Comparison of ENCODE assay signal across 11 cellular contexts in genomic region chr10:59536151-59536550, GRCh38.
A peak's percentile ranks its signal among the peaks of the same experiment; 100 is the strongest.
DNase-seq lines count a peak whose midpoint lies in the region; ATAC-seq, FAIRE-seq and TF ChIP-seq lines count a peak whose summit lies in the region.
"Had no signal": no experiment of that assay in that cellular context is flagged by ENCODE, and none has a peak within 500 bp of the region (broad histone marks: within the 10 kb centered on the region; RNA-seq: fewer than 3 reads in every experiment).

No MANE protein-coding gene starts in this region.

- no TSS peak for BruUV-seq in endothelial cell of umbilical vein (replicated peaks; lab: Mats Ljungman, UMichigan)

- no peaks in the 10 kb centered on the region for H3K9me1 ChIP-seq in endothelial cell of umbilical vein (replicated peaks; ENCODE audit: control insufficient read depth, extremely low read depth, insufficient read depth, low read length)

- TF ChIP-seq POLR2A in endothelial cell of umbilical vein (IDR thresholded peaks at IDR 0.05; ENCODE audit: low read depth, low read length): no peak

- DNase-seq in NCI-H146 treated with DMSO at 0.1 percent for 48 hours (lab: John Stamatoyannopoulos, UW; ENCODE audit: unreplicated experiment): peak; percentile 33
- peak; percentile 78 for DNase-seq in endothelial cell of umbilical vein (ENCODE audit: low read depth, low spot score)
- peak; percentile 21 for DNase-seq in mucosa of gallbladder (ENCODE audit: low spot score)
- no peak for DNase-seq in effector CD8-positive, alpha-beta T cell (lab: John Stamatoyannopoulos, UW)
- DNase-seq: CD4-positive, alpha-beta memory T cell had no signal

- H3K27me3 ChIP-seq in ACC112 (ENCODE audit: insufficient read depth, low read length): no peaks in the 10 kb centered on the region
- H3K27me3 ChIP-seq in endothelial cell of umbilical vein (ENCODE audit: control insufficient read depth in 2 of 2, insufficient read depth in 2 of 2, low read length in 2 of 2): no peaks in the 10 kb centered on the region
- H3K27me3 ChIP-seq: SJSA1 had no signal

- H3K27ac ChIP-seq in ACC112 (ENCODE audit: low read depth, low read length): peak overlapping the region; percentile 62
- peak overlapping the region; percentile 27 for H3K27ac ChIP-seq in endothelial cell of umbilical vein (ENCODE audit: insufficient read depth, low read depth, low read length)
- H3K27ac ChIP-seq: SJSA1 had no signal

- H3K4me3 ChIP-seq in ACC112 (ENCODE audit: low read depth, low read length) (no peak overlapping the region), endothelial cell of umbilical vein (replicated peaks in 1 of 3; ENCODE audit: insufficient read depth in 1 of 3, low read depth in 1 of 3, low read length in 3 of 3) (no peak overlapping the region)
- H3K4me3 ChIP-seq: SJSA1 had no signal

- dilution Hi-C loops in endothelial cell of umbilical vein (cut with MboI; ENCODE audit: extremely low pct_ligation_motif_present, low sequenced_read_pairs): no loop called here

- H3K9ac ChIP-seq in endothelial cell of umbilical vein (replicated peaks; ENCODE audit: extremely low read depth, insufficient read depth, low read length): peak overlapping the region; percentile 1

- CTCF ChIA-PET in endothelial cell of umbilical vein (lab: Charles Lee): no interaction called here

- ATAC-seq in HG03460 (IDR thresholded peaks at IDR 0.05; ENCODE audit: unreplicated experiment) (no peak), HG02588 (IDR thresholded peaks at IDR 0.05; ENCODE audit: unreplicated experiment) (no peak)
- no peak for ATAC-seq in activated CD4-positive, CD25-positive, alpha-beta regulatory T cell treated with anti-CD3 and anti-CD28 coated beads, Interleukin-2, amount 50 U/mL, for 24 hours
- ATAC-seq: left lobe of liver had no signal

- H3K4me2 ChIP-seq in endothelial cell of umbilical vein (ENCODE audit: insufficient read depth, low read length): peak overlapping the region; percentile 52

- no peaks in the 10 kb centered on the region for H3K79me2 ChIP-seq in ACC112 (ENCODE audit: control insufficient read depth, insufficient read depth, low read length, unreplicated experiment)
- H3K79me2 ChIP-seq in endothelial cell of umbilical vein (ENCODE audit: control insufficient read depth, insufficient read depth, low read length): no peaks in the 10 kb centered on the region

- FAIRE-seq in endothelial cell of umbilical vein (lab: Jason Lieb, UNC): no peak

- no peaks in the 10 kb centered on the region for H4K20me1 ChIP-seq in endothelial cell of umbilical vein (replicated peaks; ENCODE audit: control insufficient read depth, extremely low read depth, insufficient read depth, low read length)

- no peak for TF ChIP-seq CTCF in endothelial cell of umbilical vein (IDR thresholded peaks at IDR 0.05; ENCODE audit: extremely low read depth in 1 of 2, insufficient read depth in 1 of 2, low read depth in 1 of 2, low read length in 2 of 2)

- H3K4me1 ChIP-seq in ACC112 (ENCODE audit: control insufficient read depth, insufficient read depth, low read length, unreplicated experiment): peaks cover 9% of the 10 kb centered on the region
- H3K4me1 ChIP-seq in endothelial cell of umbilical vein (ENCODE audit: control insufficient read depth, extremely low read depth, insufficient read depth, low read length): peaks cover 11% of the 10 kb centered on the region
- H3K4me1 ChIP-seq: SJSA1 had no signal

- intact Hi-C loops in endothelial cell of umbilical vein (cut with micrococcal nuclease): loop anchor here (1.0 to 5.0 kb wide), 2 partner anchors 25 to 41 kb away; no protein-coding TSS in a partner anchor

- H3K9me3 ChIP-seq in endothelial cell of umbilical vein (replicated peaks; ENCODE audit: control insufficient read depth, insufficient read depth, low read length): no peaks in the 10 kb centered on the region
- H3K9me3 ChIP-seq: SJSA1 had no signal

- POLR2A ChIA-PET in endothelial cell of umbilical vein (lab: Charles Lee): no interaction called here

- H2AFZ ChIP-seq in ACC112 (ENCODE audit: low read length, unreplicated experiment) (no peak overlapping the region), endothelial cell of umbilical vein (ENCODE audit: low read depth, low read length) (no peak overlapping the region)

- H3K36me3 ChIP-seq in ACC112 (ENCODE audit: insufficient read depth, low read length): no peaks in the 10 kb centered on the region
- H3K36me3 ChIP-seq in endothelial cell of umbilical vein (ENCODE audit: control insufficient read depth in 2 of 2, extremely low read depth in 1 of 2, insufficient read depth in 2 of 2, low read length in 2 of 2): no peaks in the 10 kb centered on the region
- H3K36me3 ChIP-seq: SJSA1 had no signal

TF ChIP-seq in endothelial cell of umbilical vein, 7 proteins besides CTCF, POLR2A, EP300 and RAD21:
- no peak for TF ChIP-seq MAX (IDR thresholded peaks at IDR 0.05; ENCODE audit: insufficient read depth, insufficient read length)
- TF ChIP-seq FOS (IDR thresholded peaks at IDR 0.05; ENCODE audit: borderline replicate concordance, insufficient read depth, low read length): peak; percentile 35
- TF ChIP-seq GATA2 (IDR thresholded peaks at IDR 0.05; ENCODE audit: insufficient read depth, insufficient read length, low read depth, low read length): no peak
- TF ChIP-seq POLR2AphosphoS5 (IDR thresholded peaks at IDR 0.05; ENCODE audit: insufficient read depth, low read depth, low read length): no peak
- TF ChIP-seq EZH2 (IDR thresholded peaks at IDR 0.05; ENCODE audit: borderline replicate concordance, low read depth, low read length, severe bottlenecking): no peak
- TF ChIP-seq JUN (IDR thresholded peaks at IDR 0.05; ENCODE audit: borderline replicate concordance, insufficient read depth, insufficient read length, low read depth): peak; percentile 93
TF ChIP-seq in endothelial cell of umbilical vein: peak in this region for 2.
